Comparison of ENCODE assay signal across 22 cellular contexts in genomic region chr1:16383917-16384316, GRCh38. TPM values are rescaled to one million over a fixed set of nuclear protein-coding genes. Genes with fewer than 3 reads are reported as not detected.
DNase-seq lines count a peak whose midpoint lies in the region; ATAC-seq and TF ChIP-seq lines count a peak whose summit lies in the region.
"Had no signal": no experiment of that assay in that cellular context is flagged by ENCODE, and none has a peak within 500 bp of the region (broad histone marks: within the 10 kb centered on the region; RNA-seq: fewer than 3 reads in every experiment).

No MANE protein-coding gene starts in this region.

- 93% methylated on average over 2 of the region's 2 CpGs for WGBS in right lobe of liver (ENCODE audit: insufficient coverage, low coverage, low lambda C conversion rate, missing lambda C conversion rate)

- peaks cover 0 to 31% (median 6%) of the 10 kb centered on the region in 3 donors for H3K36me3 Mint-ChIP-seq in CD8-positive, alpha-beta memory T cell
- H3K36me3 Mint-ChIP-seq in activated CD8-positive, alpha-beta T cell treated with anti-CD3 and anti-CD28 coated beads, Interleukin-2, amount 10 ng/mL, durations not matched to agents 7 days and 5 days (ENCODE audit: low read depth) = peaks cover 22% of the 10 kb centered on the region
- no peaks in the 10 kb centered on the region for H3K36me3 Mint-ChIP-seq in naive B cell

- POLR2A ChIA-PET in CD8-positive, alpha-beta memory T cell (lab: Charles Lee) = no interaction called here
- POLR2A ChIA-PET in activated CD8-positive, alpha-beta T cell treated with anti-CD3 and anti-CD28 coated beads, Interleukin-2, amount 10 ng/mL, durations not matched to agents 7 days and 5 days (lab: Charles Lee) = no interaction called here

- no peak for TF ChIP-seq POLR2A in right lobe of liver (IDR thresholded peaks at IDR 0.05)

- H3K4me1 ChIP-seq in CD8-positive, alpha-beta memory T cell (ENCODE audit: insufficient read depth, low read length) = peaks cover 45% of the 10 kb centered on the region
- H3K4me1 ChIP-seq in right lobe of liver = peaks cover 0 to 23% (median 0%) of the 10 kb centered on the region in 4 donors

- TF ChIP-seq CTCF in right lobe of liver (IDR thresholded peaks at IDR 0.05) = no peak

- H3K27me3 ChIP-seq in CD8-positive, alpha-beta memory T cell (ENCODE audit: insufficient read depth, low read length, poor library complexity, severe bottlenecking) = no peaks in the 10 kb centered on the region
- H3K27me3 ChIP-seq in right lobe of liver = no peaks in the 10 kb centered on the region
- H3K27me3 ChIP-seq: body of pancreas, neutrophil had no signal

- CTCF ChIA-PET in CD8-positive, alpha-beta memory T cell (lab: Charles Lee) = no interaction called here
- CTCF ChIA-PET in activated CD8-positive, alpha-beta T cell treated with anti-CD3 and anti-CD28 coated beads, Interleukin-2, amount 10 ng/mL, durations not matched to agents 7 days and 5 days (lab: Charles Lee) = no interaction called here

- ATAC-seq in activated CD8-positive, alpha-beta T cell treated with anti-CD3 and anti-CD28 coated beads, Interleukin-2, amount 10 ng/mL, durations not matched to agents 7 days and 5 days = no peak
- no peak for ATAC-seq in naive B cell (ENCODE audit: low read depth in 2 of 2)
- ATAC-seq in HG02798 (IDR thresholded peaks at IDR 0.05; ENCODE audit: poor library complexity, unreplicated experiment) = no peak
- ATAC-seq in right lobe of liver = no peak
- ATAC-seq: body of pancreas, right cardiac atrium had no signal

- no peaks in the 10 kb centered on the region for H3K9me3 Mint-ChIP-seq in CD8-positive, alpha-beta memory T cell
- H3K9me3 Mint-ChIP-seq in activated CD8-positive, alpha-beta T cell treated with anti-CD3 and anti-CD28 coated beads, Interleukin-2, amount 10 ng/mL, durations not matched to agents 7 days and 5 days (ENCODE audit: insufficient read depth) = no peaks in the 10 kb centered on the region
- H3K9me3 Mint-ChIP-seq in naive B cell = no peaks in the 10 kb centered on the region
- H3K9me3 Mint-ChIP-seq: mesothelial cell of epicardium had no signal

- DNase-seq in A172 (ENCODE audit: low spot score) (peak; percentile 52), naive B cell (no peak), NOMO-1 (lab: John Stamatoyannopoulos, UW; ENCODE audit: unreplicated experiment in 2 of 2) (no peak), right lobe of liver (no peak)
- DNase-seq in CD8-positive, alpha-beta memory T cell = no peak
- DNase-seq in activated CD8-positive, alpha-beta T cell treated with anti-CD3 and anti-CD28 coated beads, Interleukin-2, amount 10 ng/mL, durations not matched to agents 7 days and 5 days = no peak
- DNase-seq: activated CD8-positive, alpha-beta memory T cell treated with anti-CD3 and anti-CD28 coated beads, Interleukin-2, amount 50 U/mL, for 4 hours; activated naive CD4-positive, alpha-beta T cell treated with Interleukin-2 at 50 U/mL for 16 hours; body of pancreas; COR-L47; foreskin fibroblast; GOT3; kidney glomerular epithelial cell; MM.1S; NCI-H1694; NK-92 treated with Interleukin-12 subunit alpha and Interleukin-12 subunit beta, amount 100 ng/mL, for 24 hours; right cardiac atrium had no signal

- H3K27ac Mint-ChIP-seq in CD8-positive, alpha-beta memory T cell = peak overlapping the region in 5 of 8 donors; percentile 1 to 76 (median 67)
- H3K27ac Mint-ChIP-seq in activated CD8-positive, alpha-beta T cell treated with anti-CD3 and anti-CD28 coated beads, Interleukin-2, amount 10 ng/mL, durations not matched to agents 7 days and 5 days = peak overlapping the region; percentile 71
- peak overlapping the region in 4 of 6 donors; percentile 47 to 90 (median 74) for H3K27ac Mint-ChIP-seq in naive B cell

- no peaks in the 10 kb centered on the region for H3K27me3 Mint-ChIP-seq in CD8-positive, alpha-beta memory T cell
- no peaks in the 10 kb centered on the region for H3K27me3 Mint-ChIP-seq in activated CD8-positive, alpha-beta T cell treated with anti-CD3 and anti-CD28 coated beads, Interleukin-2, amount 10 ng/mL, durations not matched to agents 7 days and 5 days (ENCODE audit: low read depth)
- no peaks in the 10 kb centered on the region for H3K27me3 Mint-ChIP-seq in naive B cell

- intact Hi-C loops in right lobe of liver (cut with DNase I) = no loop called here

- H3K27ac ChIP-seq in CD8-positive, alpha-beta memory T cell (ENCODE audit: low read depth, low read length) = no peak overlapping the region
- H3K27ac ChIP-seq in right lobe of liver = no peak overlapping the region
- H3K27ac ChIP-seq: body of pancreas, coronary artery, neutrophil had no signal

- H3K4me3 ChIP-seq in CD8-positive, alpha-beta memory T cell (ENCODE audit: low read length) = no peak overlapping the region
- H3K4me3 ChIP-seq in right lobe of liver = no peak overlapping the region
- H3K4me3 ChIP-seq: body of pancreas, coronary artery had no signal

- H3K4me1 Mint-ChIP-seq in CD8-positive, alpha-beta memory T cell = peaks cover 57 to 74% (median 63%) of the 10 kb centered on the region in 3 donors
- peaks cover 47% of the 10 kb centered on the region for H3K4me1 Mint-ChIP-seq in activated CD8-positive, alpha-beta T cell treated with anti-CD3 and anti-CD28 coated beads, Interleukin-2, amount 10 ng/mL, durations not matched to agents 7 days and 5 days (ENCODE audit: low read depth)
- peaks cover 56 to 78% (median 63%) of the 10 kb centered on the region in 3 donors for H3K4me1 Mint-ChIP-seq in naive B cell

- no peaks in the 10 kb centered on the region for H3K9me3 ChIP-seq in CD8-positive, alpha-beta memory T cell (ENCODE audit: low read length)
- H3K9me3 ChIP-seq in right lobe of liver = no peaks in the 10 kb centered on the region
- H3K9me3 ChIP-seq: body of pancreas, neutrophil had no signal

- peak overlapping the region in 1 of 7 donors; percentile 38 for H3K4me3 Mint-ChIP-seq in CD8-positive, alpha-beta memory T cell
- H3K4me3 Mint-ChIP-seq in activated CD8-positive, alpha-beta T cell treated with anti-CD3 and anti-CD28 coated beads, Interleukin-2, amount 10 ng/mL, durations not matched to agents 7 days and 5 days = no peak overlapping the region
- peak overlapping the region in 1 of 8 donors; percentile 59 for H3K4me3 Mint-ChIP-seq in naive B cell
- H3K4me3 Mint-ChIP-seq: mesothelial cell of epicardium had no signal

- H3K36me3 ChIP-seq in CD8-positive, alpha-beta memory T cell (ENCODE audit: insufficient read depth, low read length) = peaks cover 13% of the 10 kb centered on the region
- no peaks in the 10 kb centered on the region for H3K36me3 ChIP-seq in right lobe of liver
- H3K36me3 ChIP-seq: neutrophil had no signal

RNA-seq across cellular contexts. Expression of gene SZRD1, which starts 16.9 kb away (rescaled TPM):
- total RNA-seq in A172 (2014; rRNA removed; shearing (Covaris generic)) = 66.1 and 72.9 TPM in 2 replicates
- 100 to 1,000 TPM; 208 to 216 TPM for total RNA-seq in CD8-positive, alpha-beta memory T cell
- polyA plus RNA-seq in CD8-positive, alpha-beta memory T cell = 49.2 TPM
- total RNA-seq in activated CD8-positive, alpha-beta T cell treated with anti-CD3 and anti-CD28 coated beads, Interleukin-2, amount 10 ng/mL, durations not matched to agents 7 days and 5 days = 100 to 1,000 TPM; 171 to 176 TPM
- 10 to 100 TPM; 41.1 to 59.6 (median 50.9) TPM for polyA plus RNA-seq in naive B cell (ENCODE audit: low read depth in 6 of 6)
- 10 to 100 TPM; 41.4 to 57.8 (median 47.5) TPM for total RNA-seq in right lobe of liver

RNA-seq across cellular contexts. Expression of gene FBXO42, which starts 31.6 kb away (rescaled TPM):
- total RNA-seq in A172 (2014; rRNA removed; shearing (Covaris generic)) = 6.4 and 13.9 TPM in 2 replicates
- 10 to 100 TPM; 15.7 to 16.9 TPM for total RNA-seq in CD8-positive, alpha-beta memory T cell
- polyA plus RNA-seq in CD8-positive, alpha-beta memory T cell = 23.8 TPM
- 10 to 100 TPM; 19.7 to 23.4 TPM for total RNA-seq in activated CD8-positive, alpha-beta T cell treated with anti-CD3 and anti-CD28 coated beads, Interleukin-2, amount 10 ng/mL, durations not matched to agents 7 days and 5 days
- 10 to 100 TPM; 17.9 to 33.5 (median 21.9) TPM for polyA plus RNA-seq in naive B cell (ENCODE audit: low read depth in 6 of 6)
- 10 to 100 TPM in 3 of 6 experiments, 1 to 10 TPM in 3; 7.9 to 14.1 (median 10.2) TPM for total RNA-seq in right lobe of liver

RNA-seq across cellular contexts. Expression of gene SPATA21, which starts 53.3 kb away (rescaled TPM):
- not detected in 2 replicates for total RNA-seq in A172 (2014; rRNA removed; shearing (Covaris generic))
- total RNA-seq in CD8-positive, alpha-beta memory T cell = not detected
- not detected for polyA plus RNA-seq in CD8-positive, alpha-beta memory T cell
- total RNA-seq in activated CD8-positive, alpha-beta T cell treated with anti-CD3 and anti-CD28 coated beads, Interleukin-2, amount 10 ng/mL, durations not matched to agents 7 days and 5 days = not detected
- not detected for polyA plus RNA-seq in naive B cell (ENCODE audit: low read depth in 6 of 6)
- 1 to 10 TPM in 2 of 6 experiments, not detected in 4; 1.6 to 1.8 TPM for total RNA-seq in right lobe of liver
- total RNA-seq: body of pancreas, mesothelial cell of epicardium, right cardiac atrium, ureter had no signal

RNA-seq across cellular contexts. Expression of gene NECAP2, which starts 56.6 kb away (rescaled TPM):
- total RNA-seq in A172 (2014; rRNA removed; shearing (Covaris generic)) = 68.2 and 80.5 TPM in 2 replicates
- total RNA-seq in CD8-positive, alpha-beta memory T cell = 10 to 100 TPM; 79.4 to 80.5 TPM
- polyA plus RNA-seq in CD8-positive, alpha-beta memory T cell = 170 TPM
- 10 to 100 TPM; 93.8 to 94.3 TPM for total RNA-seq in activated CD8-positive, alpha-beta T cell treated with anti-CD3 and anti-CD28 coated beads, Interleukin-2, amount 10 ng/mL, durations not matched to agents 7 days and 5 days
- 100 to 1,000 TPM; 103 to 152 (median 134) TPM for polyA plus RNA-seq in naive B cell (ENCODE audit: low read depth in 6 of 6)
- total RNA-seq in right lobe of liver = 10 to 100 TPM; 13.9 to 28.3 (median 24.2) TPM
